35 cellular contexts compared by ENCODE assay signal in genomic region chr9:72980600-72981265, GRCh38. TPM values are rescaled to one million over a fixed set of nuclear protein-coding genes. Genes with fewer than 3 reads are reported as not detected.
A peak's percentile ranks its signal among the peaks of the same experiment; 100 is the strongest.
DNase-seq lines count a peak whose midpoint lies in the region; ATAC-seq, FAIRE-seq and TF ChIP-seq lines count a peak whose summit lies in the region.
"Had no signal": no experiment of that assay in that cellular context is flagged by ENCODE, and none has a peak within 500 bp of the region (broad histone marks: within the 10 kb centered on the region; RNA-seq: fewer than 3 reads in every experiment).

No MANE protein-coding gene starts in this region.

- H4K20me1 ChIP-seq in HepG2 (ENCODE audit: insufficient read depth, low read length) (no peaks in the 10 kb centered on the region), OCI-LY7 (ENCODE audit: insufficient read depth, low read length) (no peaks in the 10 kb centered on the region)

- H3K36me3 ChIP-seq in HepG2 (replicated peaks in 1 of 2; ENCODE audit: control insufficient read depth in 1 of 2, insufficient read depth in 2 of 2, low read length in 2 of 2) (no peaks in the 10 kb centered on the region), right lobe of liver (no peaks in the 10 kb centered on the region), brain microvascular endothelial cell (replicated peaks) (no peaks in the 10 kb centered on the region), OCI-LY7 (ENCODE audit: insufficient read depth, low read length) (no peaks in the 10 kb centered on the region)
- H3K36me3 ChIP-seq: cardiac muscle cell, lower lobe of right lung, Peyer's patch had no signal

- 61% methylated on average over 12 of the region's 12 CpGs for WGBS in HepG2 (ENCODE audit: low lambda C conversion rate)
- 77% methylated on average over 12 of the region's 12 CpGs for WGBS in right lobe of liver (ENCODE audit: insufficient coverage, low coverage, low lambda C conversion rate, missing lambda C conversion rate)

- H3K9ac ChIP-seq in HepG2 (ENCODE audit: insufficient read depth, low read depth, low read length): peak overlapping the region; percentile 27

- H3K9me2 ChIP-seq in OCI-LY7 (ENCODE audit: insufficient read depth, low read length): no peaks in the 10 kb centered on the region

- H2AFZ ChIP-seq in HepG2 (ENCODE audit: low read length): peak overlapping the region; percentile 18
- H2AFZ ChIP-seq in OCI-LY7 (ENCODE audit: low read length): no peak overlapping the region

- in situ Hi-C loops in HepG2 (cut with HindIII; ENCODE audit: extremely low pct_ligation_motif_present, low pct_unique_long_range_greater_than_20kb) (no loop called here), brain microvascular endothelial cell (cut with HindIII; ENCODE audit: low pct_ligation_motif_present, low sequenced_read_pairs) (no loop called here)

- H3K4me2 ChIP-seq in HepG2 (ENCODE audit: low read depth, low read length) (peak overlapping the region; percentile 42), OCI-LY7 (ENCODE audit: low read length) (no peak overlapping the region)

- H3K79me2 ChIP-seq in HepG2 (ENCODE audit: insufficient read depth, low read length) (no peaks in the 10 kb centered on the region), OCI-LY7 (ENCODE audit: insufficient read depth, low read depth, low read length) (no peaks in the 10 kb centered on the region)

- CTCF ChIA-PET in HepG2 (lab: Yijun Ruan, JAX; ENCODE audit: low intra/inter-chr PET ratio, low total read pairs): no interaction called here
- CTCF ChIA-PET in OCI-LY7 (lab: Charles Lee; ENCODE audit: unreplicated experiment): no interaction called here

- no TSS peak for BruUV-seq in HepG2 (replicated peaks; lab: Mats Ljungman, UMichigan)
- BruUV-seq in OCI-LY7 (replicated peaks; lab: Mats Ljungman, UMichigan): no TSS peak

- H3K4me3 ChIP-seq in HepG2 (replicated peaks in 1 of 3; ENCODE audit: insufficient read depth in 1 of 3, low read depth in 2 of 3, low read length in 3 of 3): peak overlapping the region in 1 of 3 experiments; percentile 4; a peak in 1 of 6 replicates
- no peak overlapping the region for H3K4me3 ChIP-seq in right lobe of liver
- H3K4me3 ChIP-seq in brain microvascular endothelial cell (ENCODE audit: low read depth, low read length): no peak overlapping the region
- H3K4me3 ChIP-seq in OCI-LY7 (ENCODE audit: low read depth, low read length, poor library complexity, severe bottlenecking): no peak overlapping the region
- H3K4me3 ChIP-seq: cardiac muscle cell, lower lobe of right lung, mucosa of descending colon, Peyer's patch had no signal

- intact Hi-C loops in HepG2 (cut with micrococcal nuclease; ENCODE audit: unreplicated experiment): no loop called here
- intact Hi-C loops in right lobe of liver (cut with DNase I): no loop called here
- intact Hi-C loops in OCI-LY7 (cut with micrococcal nuclease; ENCODE audit: unreplicated experiment): no loop called here

- no peaks in the 10 kb centered on the region for H3K9me3 Mint-ChIP-seq in type B pancreatic cell
- H3K9me3 Mint-ChIP-seq: activated naive CD8-positive, alpha-beta T cell treated with anti-CD3 and anti-CD28 coated beads for 36 hours; CD14-positive monocyte; natural killer cell; WTC11 had no signal

- H3K27me3 ChIP-seq in HepG2 (ENCODE audit: control insufficient read depth in 1 of 2, insufficient read depth in 2 of 2, low read length in 2 of 2) (no peaks in the 10 kb centered on the region), right lobe of liver (no peaks in the 10 kb centered on the region), brain microvascular endothelial cell (replicated peaks) (no peaks in the 10 kb centered on the region)
- H3K27me3 ChIP-seq: cardiac muscle cell, Peyer's patch had no signal

- no peaks in the 10 kb centered on the region for H3K9me3 ChIP-seq in HepG2 (ENCODE audit: low read length)
- no peaks in the 10 kb centered on the region for H3K9me3 ChIP-seq in right lobe of liver
- H3K9me3 ChIP-seq in OCI-LY7 (ENCODE audit: low read length): no peaks in the 10 kb centered on the region
- H3K9me3 ChIP-seq: lower lobe of right lung, mucosa of descending colon, Peyer's patch had no signal

- peak overlapping the region; percentile 1 for H3K27ac Mint-ChIP-seq in type B pancreatic cell
- H3K27ac Mint-ChIP-seq: activated naive CD8-positive, alpha-beta T cell treated with anti-CD3 and anti-CD28 coated beads for 36 hours; natural killer cell had no signal

- ATAC-seq in HepG2 (no peak), right lobe of liver (no peak)
- ATAC-seq: lower lobe of right lung, mucosa of descending colon, natural killer cell, WTC11 had no signal

- TF ChIP-seq POLR2A in HepG2 (IDR thresholded peaks at IDR 0.05; ENCODE audit: insufficient read depth in 1 of 2, low read depth in 2 of 2, low read length in 2 of 2) (no peak), right lobe of liver (IDR thresholded peaks at IDR 0.05) (no peak)

- DNase-seq in HepG2 (ENCODE audit: low spot score) (peak; percentile 80), right lobe of liver (no peak), SW480 (ENCODE audit: low spot score) (peak; percentile 20), left kidney (ENCODE audit: low read depth, low spot score) (peak; percentile 61), type B pancreatic cell (ENCODE audit: extremely low spot score, unreplicated experiment) (no peak), cerebellar nuclear complex (lab: John Stamatoyannopoulos, UW) (no peak), brain microvascular endothelial cell (no peak), OCI-LY7 (ENCODE audit: low spot score) (no peak)
- DNase-seq: activated CD4-positive, alpha-beta T cell treated with anti-CD3 and anti-CD28 coated beads, Interleukin-2, amount 50 U/mL, for 1 hour; activated effector memory CD4-positive, alpha-beta T cell treated with anti-CD3 and anti-CD28 coated beads, Interleukin-2, amount 50 U/mL, for 16 hours; activated naive CD8-positive, alpha-beta T cell treated with anti-CD3 and anti-CD28 coated beads for 36 hours; activated T-cell treated with anti-CD3 and anti-CD28 coated beads, Interleukin-2, amount 50 U/mL, for 1 hour; aorta; cortex of kidney; foreskin fibroblast; HCEC 1CT; head of caudate nucleus; Kasumi-1; kidney glomerular epithelial cell; lower lobe of right lung; mucosa of descending colon; natural killer cell; NCI-H1417 treated with DMSO at 0.1 percent for 48 hours; NCI-H2081; NCI-H524 treated with DMSO at 0.1 percent for 48 hours; Peyer's patch; SHP77; small intestine; stimulated activated naive CD4-positive, alpha-beta T cell treated with Interleukin-2 at 50 U/mL for 16 hours; T1000 had no signal

- POLR2A ChIA-PET in HepG2 (lab: Yijun Ruan, JAX): no interaction called here
- POLR2A ChIA-PET in OCI-LY7 (lab: Charles Lee): no interaction called here

- no peaks in the 10 kb centered on the region for H3K36me3 Mint-ChIP-seq in type B pancreatic cell
- H3K36me3 Mint-ChIP-seq: activated naive CD8-positive, alpha-beta T cell treated with anti-CD3 and anti-CD28 coated beads for 36 hours; CD14-positive monocyte; natural killer cell; WTC11 had no signal

- TF ChIP-seq EP300 in HepG2 (IDR thresholded peaks at IDR 0.05; ENCODE audit: low read depth in 2 of 2, low read length in 2 of 2): peak in 1 of 2 experiments; percentile 65; a peak in 1 of 4 replicates
- peak; percentile 25; the same call in 1 of the 2 replicates for TF ChIP-seq EP300 in HepG2 (CRISPR knock-in tag; IDR thresholded peaks at IDR 0.05; ENCODE audit: borderline replicate concordance)

- peaks cover 27% of the 10 kb centered on the region for H3K4me1 Mint-ChIP-seq in type B pancreatic cell (ENCODE audit: unreplicated experiment)
- H3K4me1 Mint-ChIP-seq: activated naive CD8-positive, alpha-beta T cell treated with anti-CD3 and anti-CD28 coated beads for 36 hours; CD14-positive monocyte; natural killer cell had no signal

- no peak for TF ChIP-seq RAD21 in HepG2 (CRISPR knock-in tag; IDR thresholded peaks at IDR 0.05)

- H3K4me1 ChIP-seq in HepG2 (ENCODE audit: insufficient read depth, low read length) (peaks cover 81% of the 10 kb centered on the region), right lobe of liver (peaks cover 0 to 61% (median 23%) of the 10 kb centered on the region in 4 donors), OCI-LY7 (ENCODE audit: insufficient read depth, low read length, poor library complexity, severe bottlenecking) (no peaks in the 10 kb centered on the region)
- H3K4me1 ChIP-seq: lower lobe of right lung had no signal

- H3K27ac ChIP-seq in HepG2 (ENCODE audit: extremely low read length, insufficient read depth, low read length) (peak overlapping the region; percentile 99), right lobe of liver (peak overlapping the region in 1 of 3 donors; percentile 91), brain microvascular endothelial cell (no peak overlapping the region), OCI-LY7 (ENCODE audit: low read depth, low read length, poor library complexity, severe bottlenecking) (no peak overlapping the region)
- H3K27ac ChIP-seq: 22Rv1, cardiac muscle cell, lower lobe of right lung, Peyer's patch had no signal

- TF ChIP-seq CTCF in HepG2 (CRISPR knock-in tag; IDR thresholded peaks at IDR 0.05) (no peak), right lobe of liver (IDR thresholded peaks at IDR 0.05) (no peak), type B pancreatic cell (conservative IDR thresholded peaks at IDR 0.05) (no peak), brain microvascular endothelial cell (IDR thresholded peaks at IDR 0.05; ENCODE audit: low read depth, low read length, missing control alignments) (no peak), OCI-LY7 (conservative IDR thresholded peaks at IDR 0.05; ENCODE audit: low read length) (no peak)

- no peaks in the 10 kb centered on the region for H3K27me3 Mint-ChIP-seq in type B pancreatic cell

- peak; percentile 37 for FAIRE-seq in HepG2 (lab: Jason Lieb, UNC)
- FAIRE-seq: small intestine, urothelium cell line had no signal

- peak overlapping the region; percentile 13 for H3K4me3 Mint-ChIP-seq in type B pancreatic cell
- H3K4me3 Mint-ChIP-seq: activated naive CD8-positive, alpha-beta T cell treated with anti-CD3 and anti-CD28 coated beads for 36 hours; CD14-positive monocyte; natural killer cell; WTC11 had no signal

RNA-seq across cellular contexts. Expression of gene ALDH1A1, which starts 27.9 kb away (rescaled TPM):
- total RNA-seq in HepG2 (2016; rRNA removed; fragmentation: Illumina TruSeq; extraction: Trizol) (439 and 686 TPM in 2 replicates), right lobe of liver (1,000 to 10,000 TPM in 1 of 6 experiments, 100 to 1,000 TPM in 5; 309 to 1,702 (median 521) TPM), type B pancreatic cell (ENCODE audit: low replicate concordance) (242 and 417 TPM in 2 replicates), OCI-LY7 (2022) (not detected in 2 replicates)
- total RNA-seq in HepG2 (2016; cell fraction: cytosol; rRNA removed; fragmentation: Illumina TruSeq; extraction: Trizol; ENCODE audit: low read depth): 23.4 and 28.1 TPM in 2 replicates
- 431 and 688 TPM in 2 replicates for total RNA-seq in HepG2 (2016; cell fraction: insoluble cytoplasmic fraction; rRNA removed; fragmentation: Illumina TruSeq; extraction: Trizol)
- 55.9 and 65.7 TPM in 2 replicates for total RNA-seq in HepG2 (2016; cell fraction: membrane; rRNA removed; fragmentation: Illumina TruSeq; extraction: Trizol)
- total RNA-seq in HepG2 (2016; cell fraction: nucleus; rRNA removed; fragmentation: Illumina TruSeq; extraction: Trizol): 230 and 235 TPM in 2 replicates
- polyA plus RNA-seq in HepG2 (2011; rRNA removed): 50.0 and 88.2 TPM in 2 replicates
- polyA plus RNA-seq in HepG2 (2011; cell fraction: cytosol; rRNA removed): 43.0 and 53.0 TPM in 2 replicates
- 15.1 and 17.0 TPM in 2 replicates for polyA plus RNA-seq in HepG2 (2011; cell fraction: nucleus; rRNA removed)
- polyA plus RNA-seq in HepG2 (2012): 160 and 206 TPM in 2 replicates
- 21.3 and 24.3 TPM in 2 replicates for polyA plus RNA-seq in HepG2 (2016; cell fraction: cytosol; fragmentation: Illumina TruSeq; extraction: Trizol; ENCODE audit: low read depth)
- polyA plus RNA-seq in HepG2 (2016; cell fraction: insoluble cytoplasmic fraction; fragmentation: Illumina TruSeq; extraction: Trizol; ENCODE audit: low read depth): 619 and 655 TPM in 2 replicates
- polyA plus RNA-seq in HepG2 (2016; cell fraction: membrane; fragmentation: Illumina TruSeq; extraction: Trizol; ENCODE audit: low read depth): 40.3 and 48.6 TPM in 2 replicates
- 212 and 215 TPM in 2 replicates for polyA plus RNA-seq in HepG2 (2016; cell fraction: nucleus; fragmentation: Illumina TruSeq; extraction: Trizol; ENCODE audit: insufficient read depth, low read depth)
- 40.3 TPM in 1 of 2 replicates, not detected in the other for polyA minus RNA-seq in HepG2 (2011; rRNA and poly(A)+ RNA removed; ENCODE audit: low replicate concordance)
- 50.9 and 76.9 TPM in 2 replicates for polyA minus RNA-seq in HepG2 (2011; cell fraction: cytosol; rRNA and poly(A)+ RNA removed)
- polyA minus RNA-seq in HepG2 (2011; cell fraction: nucleus; rRNA and poly(A)+ RNA removed): 88.4 and 90.4 TPM in 2 replicates
- not detected in 2 replicates for total RNA-seq in OCI-LY7 (2014; rRNA removed; shearing (Covaris generic))
- total RNA-seq: activated naive CD8-positive, alpha-beta T cell treated with anti-CD3 and anti-CD28 coated beads for 36 hours had no signal

Comparison
In these comparisons a context has a peak if more than half of its experiments do, and no peak if none do; other contexts are left out.
1. DNase-seq: peak in HepG2 (single experiment), SW480 (single experiment) and left kidney (single experiment); none in right lobe of liver (0 of 3), type B pancreatic cell (single experiment), cerebellar nuclear complex (0 of 2), brain microvascular endothelial cell (single experiment) and OCI-LY7 (single experiment).
2. RNA of gene ALDH1A1, which starts 27.9 kb away (total RNA-seq): 309 to 1,702 TPM in right lobe of liver, 23.4 to 688 TPM in HepG2 and 242 to 417 TPM in type B pancreatic cell; not detected in OCI-LY7; every median in the first group is over 10 times any median in the second.